8 cellular contexts compared by ENCODE assay signal in genomic region chr2:7057865-7058400, GRCh38.
DNase-seq lines count a peak whose midpoint lies in the region; ATAC-seq and TF ChIP-seq lines count a peak whose summit lies in the region.

No MANE protein-coding gene starts in this region.

- no peaks in the 10 kb centered on the region for H3K9me2 ChIP-seq in Loucy (replicated peaks; ENCODE audit: low read depth, low read length)

- H3K4me1 Mint-ChIP-seq in activated naive CD8-positive, alpha-beta T cell (ENCODE audit: low read depth), result peaks cover 26% of the 10 kb centered on the region

- TF ChIP-seq POLR2A in prostate gland (IDR thresholded peaks at IDR 0.05), result no peak

- peaks cover 7% of the 10 kb centered on the region; the same call in 1 of the 2 replicates for H3F3A ChIP-seq in Loucy (ENCODE audit: low read depth)

- intact Hi-C loops in prostate gland (cut with DNase I), result no loop called here

- no peak overlapping the region for H3K27ac ChIP-seq in prostate gland
- H3K27ac ChIP-seq in osteoblast (ENCODE audit: low read depth, low read length), result no peak overlapping the region

- peak overlapping the region; percentile 77 for H3K4me3 Mint-ChIP-seq in activated naive CD8-positive, alpha-beta T cell

- H3K79me2 ChIP-seq in Loucy (ENCODE audit: insufficient read depth, low read length) (no peaks in the 10 kb centered on the region), osteoblast (ENCODE audit: insufficient read depth, low read length) (no peaks in the 10 kb centered on the region)

- no peaks in the 10 kb centered on the region for H3K27me3 ChIP-seq in Loucy (ENCODE audit: insufficient read depth, low read length, poor library complexity, severe bottlenecking)
- H3K27me3 ChIP-seq in prostate gland (replicated peaks; ENCODE audit: insufficient read depth), result no peaks in the 10 kb centered on the region
- no peaks in the 10 kb centered on the region for H3K27me3 ChIP-seq in osteoblast (ENCODE audit: insufficient read depth, low read length)

- peak; percentile 77 for ATAC-seq in GM18498 (IDR thresholded peaks at IDR 0.05; ENCODE audit: unreplicated experiment)
- ATAC-seq in GM21576 (IDR thresholded peaks at IDR 0.05; ENCODE audit: unreplicated experiment), result peak; percentile 53
- ATAC-seq in esophagus mucosa, result no peak

- H3K9me3 ChIP-seq in Loucy (ENCODE audit: insufficient read depth, low read depth, low read length), result no peaks in the 10 kb centered on the region
- H3K9me3 ChIP-seq in prostate gland, result no peaks in the 10 kb centered on the region
- no peaks in the 10 kb centered on the region for H3K9me3 ChIP-seq in osteoblast (ENCODE audit: low read depth, low read length)

- TF ChIP-seq CTCF in Loucy (conservative IDR thresholded peaks at IDR 0.05; ENCODE audit: low read length) (no peak), prostate gland (IDR thresholded peaks at IDR 0.05) (no peak), osteoblast (IDR thresholded peaks at IDR 0.05; ENCODE audit: extremely low read depth, low read depth, low read length) (no peak)

- H3K4me3 ChIP-seq in Loucy (ENCODE audit: low read length, poor library complexity, severe bottlenecking) (peak overlapping the region; percentile 68), prostate gland (no peak overlapping the region), osteoblast (ENCODE audit: insufficient read depth, low read length) (no peak overlapping the region)

- peak overlapping the region; percentile 92 for H3K27ac Mint-ChIP-seq in activated naive CD8-positive, alpha-beta T cell

- H3K27me3 Mint-ChIP-seq in activated naive CD8-positive, alpha-beta T cell, result no peaks in the 10 kb centered on the region

- H3K9me3 Mint-ChIP-seq in activated naive CD8-positive, alpha-beta T cell (ENCODE audit: low read depth), result peaks cover 5% of the 10 kb centered on the region

- H3K4me2 ChIP-seq in Loucy (ENCODE audit: low read depth, low read length, poor library complexity, severe bottlenecking) (peak overlapping the region; percentile 82), osteoblast (ENCODE audit: insufficient read depth, low read length) (no peak overlapping the region)

- H3K9ac ChIP-seq in Loucy (ENCODE audit: low read depth, low read length, poor library complexity, severe bottlenecking), result peak overlapping the region; percentile 67

- H3K36me3 ChIP-seq in Loucy (ENCODE audit: insufficient read depth, low read length), result no peaks in the 10 kb centered on the region
- no peaks in the 10 kb centered on the region for H3K36me3 ChIP-seq in prostate gland
- H3K36me3 ChIP-seq in osteoblast (ENCODE audit: insufficient read depth, low read length), result no peaks in the 10 kb centered on the region

- H4K20me1 ChIP-seq in Loucy (ENCODE audit: insufficient read depth, low read length, poor library complexity, severe bottlenecking), result no peaks in the 10 kb centered on the region
- H4K20me1 ChIP-seq in osteoblast (ENCODE audit: insufficient read depth, low read length), result no peaks in the 10 kb centered on the region

- peaks cover 9% of the 10 kb centered on the region for H3K36me3 Mint-ChIP-seq in activated naive CD8-positive, alpha-beta T cell

- no peak for DNase-seq in prostate gland (ENCODE audit: low spot score)
- DNase-seq in osteoblast (ENCODE audit: insufficient read length, low spot score, missing footprints), result no peak
- DNase-seq in hepatic stellate cell (ENCODE audit: low spot score), result no peak

- 15% methylated on average over 4 of the region's 4 CpGs for WGBS in prostate gland

- H3K4me1 ChIP-seq in Loucy (ENCODE audit: insufficient read depth, low read length, poor library complexity, severe bottlenecking), result peaks cover 60% of the 10 kb centered on the region
- H3K4me1 ChIP-seq in prostate gland (replicated peaks), result no peaks in the 10 kb centered on the region
- H3K4me1 ChIP-seq in osteoblast (ENCODE audit: insufficient read depth, low read length), result no peaks in the 10 kb centered on the region

- H2AFZ ChIP-seq in Loucy (ENCODE audit: low read length) (peak overlapping the region; percentile 77), osteoblast (ENCODE audit: low read length) (no peak overlapping the region)
